In genomic region chr3:128328546-128329458, GRCh38 we compare ENCODE assay signal across 1 cellular context.
TF ChIP-seq lines count a peak whose summit lies in the region.

No MANE protein-coding gene starts in this region.

TF ChIP-seq in HepG2, 621 proteins besides CTCF, POLR2A, EP300 and RAD21:
- TF ChIP-seq PAWR (CRISPR knock-in tag; IDR thresholded peaks at IDR 0.05; ENCODE audit: borderline replicate concordance), result no peak
- TF ChIP-seq ZKSCAN1 (IDR thresholded peaks at IDR 0.05; ENCODE audit: low read length), result no peak
- no peak for TF ChIP-seq ZNF10 (CRISPR knock-in tag; IDR thresholded peaks at IDR 0.05; ENCODE audit: borderline replicate concordance, low read depth)
- no peak for TF ChIP-seq HHEX (CRISPR knock-in tag; IDR thresholded peaks at IDR 0.05)
- no peak for TF ChIP-seq ZNF12 (CRISPR knock-in tag; IDR thresholded peaks at IDR 0.05)
- TF ChIP-seq ZNF597 (CRISPR knock-in tag; IDR thresholded peaks at IDR 0.05), result no peak
- no peak for TF ChIP-seq ZC3H4 (CRISPR knock-in tag; IDR thresholded peaks at IDR 0.05; ENCODE audit: borderline replicate concordance)
- no peak for TF ChIP-seq ATF6 (CRISPR knock-in tag; conservative IDR thresholded peaks at IDR 0.05)
- no peak for TF ChIP-seq ZNF883 (CRISPR knock-in tag; IDR thresholded peaks at IDR 0.05; ENCODE audit: not compliant biosample characterization)
- no peak for TF ChIP-seq CC2D1A (CRISPR knock-in tag; IDR thresholded peaks at IDR 0.05)
- no peak for TF ChIP-seq ELF1 (CRISPR knock-in tag; IDR thresholded peaks at IDR 0.05)
- no peak for TF ChIP-seq ZNF430 (CRISPR knock-in tag; IDR thresholded peaks at IDR 0.05)
- TF ChIP-seq ZNF260 (CRISPR knock-in tag; IDR thresholded peaks at IDR 0.05; ENCODE audit: borderline replicate concordance, low read depth), result no peak
